ENCODE assay signal across 1 cellular context in the genomic region with DNA sequence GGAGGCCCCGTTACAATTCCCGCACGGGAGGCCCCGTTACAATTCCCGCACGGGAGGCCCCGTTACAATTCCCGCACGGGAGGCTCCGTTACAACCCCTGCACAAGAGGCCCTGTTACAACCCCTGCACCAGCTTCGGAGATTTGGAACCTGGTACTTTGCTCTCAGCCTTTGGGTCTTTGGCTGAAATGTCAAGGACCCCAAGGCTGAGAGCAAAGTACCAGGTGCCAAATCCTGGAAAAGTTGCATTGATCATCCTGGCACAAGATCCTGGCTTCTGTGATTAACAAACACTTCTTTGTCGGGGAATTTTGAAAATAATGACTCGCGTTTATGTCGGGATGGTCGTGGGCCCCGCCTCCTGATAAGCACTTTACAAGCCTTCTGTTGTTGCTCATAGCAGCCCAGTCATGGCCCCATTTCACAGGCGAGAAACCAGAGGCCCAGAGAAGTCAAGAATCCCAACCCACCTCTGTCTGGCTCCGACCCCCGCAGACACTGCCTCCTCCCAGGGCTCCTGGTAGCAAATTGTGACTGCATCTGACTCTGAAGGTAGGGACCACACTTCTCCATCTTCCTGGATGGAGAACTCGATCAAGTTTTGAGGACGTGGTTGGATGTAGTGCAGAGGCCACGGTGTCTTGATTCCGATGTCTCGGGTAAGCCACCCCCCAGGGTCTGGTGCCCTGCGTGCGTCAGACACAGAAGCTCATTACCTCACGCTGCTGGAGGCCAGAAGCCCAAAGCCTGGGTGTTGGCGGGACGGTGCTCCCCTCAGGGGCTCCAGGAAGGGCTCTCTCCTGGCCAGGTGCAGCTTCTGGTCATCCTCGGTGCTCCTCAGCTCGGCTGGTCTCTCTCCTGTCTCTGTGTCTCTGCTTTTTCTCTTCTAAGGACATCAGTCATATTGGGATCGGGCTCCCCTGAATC.
TF ChIP-seq lines count a peak whose summit lies in the region.

No MANE protein-coding gene starts in this region.

TF ChIP-seq in liver, 16 proteins besides CTCF, POLR2A, EP300 and RAD21 (continued from another document):
- TF ChIP-seq, protein P1, sequence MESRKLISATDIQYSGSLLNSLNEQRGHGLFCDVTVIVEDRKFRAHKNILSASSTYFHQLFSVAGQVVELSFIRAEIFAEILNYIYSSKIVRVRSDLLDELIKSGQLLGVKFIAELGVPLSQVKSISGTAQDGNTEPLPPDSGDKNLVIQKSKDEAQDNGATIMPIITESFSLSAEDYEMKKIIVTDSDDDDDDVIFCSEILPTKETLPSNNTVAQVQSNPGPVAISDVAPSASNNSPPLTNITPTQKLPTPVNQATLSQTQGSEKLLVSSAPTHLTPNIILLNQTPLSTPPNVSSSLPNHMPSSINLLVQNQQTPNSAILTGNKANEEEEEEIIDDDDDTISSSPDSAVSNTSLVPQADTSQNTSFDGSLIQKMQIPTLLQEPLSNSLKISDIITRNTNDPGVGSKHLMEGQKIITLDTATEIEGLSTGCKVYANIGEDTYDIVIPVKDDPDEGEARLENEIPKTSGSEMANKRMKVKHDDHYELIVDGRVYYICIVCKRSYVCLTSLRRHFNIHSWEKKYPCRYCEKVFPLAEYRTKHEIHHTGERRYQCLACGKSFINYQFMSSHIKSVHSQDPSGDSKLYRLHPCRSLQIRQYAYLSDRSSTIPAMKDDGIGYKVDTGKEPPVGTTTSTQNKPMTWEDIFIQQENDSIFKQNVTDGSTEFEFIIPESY (IDR thresholded peaks at IDR 0.05): no peak
- TF ChIP-seq, protein P2, sequence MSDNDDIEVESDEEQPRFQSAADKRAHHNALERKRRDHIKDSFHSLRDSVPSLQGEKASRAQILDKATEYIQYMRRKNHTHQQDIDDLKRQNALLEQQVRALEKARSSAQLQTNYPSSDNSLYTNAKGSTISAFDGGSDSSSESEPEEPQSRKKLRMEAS (IDR thresholded peaks at IDR 0.05): no peak
- TF ChIP-seq SP1 (IDR thresholded peaks at IDR 0.05): peak; percentile 46
- TF ChIP-seq HNF4G (IDR thresholded peaks at IDR 0.05): peak; percentile 45
- no peak for TF ChIP-seq FOXA1 (IDR thresholded peaks at IDR 0.05)
- TF ChIP-seq FOXA2 (IDR thresholded peaks at IDR 0.05): no peak
TF ChIP-seq in liver: peak in this region for 4.
